In the genomic region with DNA sequence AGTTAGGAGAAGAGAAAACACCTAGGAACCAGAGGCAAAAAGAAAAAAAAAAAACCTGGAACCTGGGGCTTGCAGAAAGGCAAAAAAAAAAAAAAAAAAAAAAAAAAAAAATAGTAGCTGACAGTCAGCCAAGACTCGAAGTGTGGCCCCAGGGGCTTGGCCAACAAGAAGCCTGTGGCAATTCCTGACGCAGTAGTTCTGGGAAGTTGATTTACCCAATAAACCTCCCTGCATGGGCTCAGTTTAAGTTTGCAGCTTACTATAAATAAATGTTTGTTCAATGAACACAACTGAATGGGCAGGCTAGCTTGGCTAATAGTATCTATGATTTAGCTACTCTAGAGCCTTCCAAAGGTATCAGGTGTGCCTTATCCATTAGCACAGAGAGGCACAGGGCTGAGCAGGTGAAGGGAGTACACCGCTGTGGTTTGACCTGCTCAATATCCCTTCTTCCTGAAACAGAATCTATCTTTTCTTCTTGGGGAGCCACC, we compare ENCODE assay signal across 10 cellular contexts. TPM values are rescaled to one million over a fixed set of nuclear protein-coding genes. Genes with fewer than 3 reads are reported as not detected.
DNase-seq lines count a peak whose midpoint lies in the region; ATAC-seq and TF ChIP-seq lines count a peak whose summit lies in the region.
"Had no signal": no experiment of that assay in that cellular context is flagged by ENCODE, and none has a peak within 500 bp of the region (broad histone marks: within the 10 kb centered on the region; RNA-seq: fewer than 3 reads in every experiment).

No MANE protein-coding gene starts in this region.

- H3K9me3 ChIP-seq in SK-N-MC (ENCODE audit: low read depth, low read length): no peaks in the 10 kb centered on the region
- no peaks in the 10 kb centered on the region for H3K9me3 ChIP-seq in left ventricle myocardium inferior (replicated peaks)
- H3K9me3 ChIP-seq in stomach: no peaks in the 10 kb centered on the region

- intact Hi-C loops in left ventricle myocardium inferior (cut with micrococcal nuclease): no loop called here
- intact Hi-C loops in stomach (cut with DNase I; ENCODE audit: low total_unique reads): loop anchor here (10.0 kb wide), 2 partner anchors 59 to 199 kb away; a partner anchor contains a TSS

- TF ChIP-seq CTCF in left ventricle myocardium inferior (IDR thresholded peaks at IDR 0.05; ENCODE audit: borderline replicate concordance): no peak
- no peak for TF ChIP-seq CTCF in stomach (IDR thresholded peaks at IDR 0.05)

- no peaks in the 10 kb centered on the region for H3K36me3 Mint-ChIP-seq in activated CD8-positive, alpha-beta memory T cell treated with anti-CD3 and anti-CD28 coated beads, Interleukin-2, amount 10 ng/mL, durations not matched to agents 7 days and 5 days
- H3K36me3 Mint-ChIP-seq: CD8-positive, alpha-beta T cell had no signal

- H3K4me3 Mint-ChIP-seq in activated CD8-positive, alpha-beta memory T cell treated with anti-CD3 and anti-CD28 coated beads, Interleukin-2, amount 10 ng/mL, durations not matched to agents 7 days and 5 days: no peak overlapping the region
- H3K4me3 Mint-ChIP-seq: neural crest cell had no signal

- no peak for ATAC-seq in activated CD8-positive, alpha-beta memory T cell treated with anti-CD3 and anti-CD28 coated beads, Interleukin-2, amount 10 ng/mL, durations not matched to agents 7 days and 5 days
- ATAC-seq in GM18907 (IDR thresholded peaks at IDR 0.05; ENCODE audit: unreplicated experiment) (no peak), HG02678 (IDR thresholded peaks at IDR 0.05; ENCODE audit: unreplicated experiment) (no peak), HG02884 (IDR thresholded peaks at IDR 0.05; ENCODE audit: unreplicated experiment) (no peak)

- 24 to 44% (median 31%) methylated on average over 3 of the region's 3 CpGs for WGBS in stomach, 5 donors

- no peak overlapping the region for H3K4me3 ChIP-seq in SK-N-MC
- H3K4me3 ChIP-seq in left ventricle myocardium inferior: no peak overlapping the region
- no peak overlapping the region for H3K4me3 ChIP-seq in stomach

- TF ChIP-seq EP300 in stomach (IDR thresholded peaks at IDR 0.05): no peak

- peaks cover 11% of the 10 kb centered on the region for H3K27me3 Mint-ChIP-seq in activated CD8-positive, alpha-beta memory T cell treated with anti-CD3 and anti-CD28 coated beads, Interleukin-2, amount 10 ng/mL, durations not matched to agents 7 days and 5 days

- DNase-seq in activated CD8-positive, alpha-beta memory T cell treated with anti-CD3 and anti-CD28 coated beads, Interleukin-2, amount 10 ng/mL, durations not matched to agents 7 days and 5 days: peak; percentile 27
- no peak for DNase-seq in activated CD8-positive, alpha-beta memory T cell treated with anti-CD3 and anti-CD28 coated beads, Interleukin-2, amount 50 U/mL, for 4 hours
- DNase-seq in SK-N-MC (ENCODE audit: low read depth, low spot score): no peak
- no peak for DNase-seq in left ventricle myocardium inferior
- peak; percentile 55 for DNase-seq in stomach

- H3K27ac ChIP-seq in SK-N-MC: 0 out of 2 replicates have a peak overlapping the region, but pooled peaks have one; percentile 21
- peak overlapping the region; percentile 65 for H3K27ac ChIP-seq in left ventricle myocardium inferior (replicated peaks)
- H3K27ac ChIP-seq in stomach: peak overlapping the region; percentile 74 to 92 (median 84)

- CTCF ChIA-PET in activated CD8-positive, alpha-beta memory T cell treated with anti-CD3 and anti-CD28 coated beads, Interleukin-2, amount 10 ng/mL, durations not matched to agents 7 days and 5 days (lab: Charles Lee): interaction anchor here (0.7 to 17.4 kb wide), 15 partner anchors 8 to 492 kb away, joined by 3 to 353 read pairs (median 5); a partner anchor contains a TSS

- no peak overlapping the region for H3K9ac ChIP-seq in SK-N-MC (ENCODE audit: insufficient read length)

- H3K4me1 ChIP-seq in left ventricle myocardium inferior (peaks cover 27% of the 10 kb centered on the region), stomach (peaks cover 16 to 77% (median 31%) of the 10 kb centered on the region in 4 donors)

- H3K36me3 ChIP-seq in SK-N-MC (ENCODE audit: insufficient read depth, low read length): no peaks in the 10 kb centered on the region
- no peaks in the 10 kb centered on the region for H3K36me3 ChIP-seq in left ventricle myocardium inferior
- H3K36me3 ChIP-seq in stomach: no peaks in the 10 kb centered on the region

- no peaks in the 10 kb centered on the region for H3K27me3 ChIP-seq in left ventricle myocardium inferior (ENCODE audit: low read depth)
- no peaks in the 10 kb centered on the region for H3K27me3 ChIP-seq in stomach

- H3K4me1 Mint-ChIP-seq in activated CD8-positive, alpha-beta memory T cell treated with anti-CD3 and anti-CD28 coated beads, Interleukin-2, amount 10 ng/mL, durations not matched to agents 7 days and 5 days: peaks cover 32% of the 10 kb centered on the region
- H3K4me1 Mint-ChIP-seq: neural crest cell had no signal

- no peaks in the 10 kb centered on the region for H3K9me3 Mint-ChIP-seq in activated CD8-positive, alpha-beta memory T cell treated with anti-CD3 and anti-CD28 coated beads, Interleukin-2, amount 10 ng/mL, durations not matched to agents 7 days and 5 days (ENCODE audit: low read depth)
- H3K9me3 Mint-ChIP-seq: CD8-positive, alpha-beta T cell had no signal

- no peak for TF ChIP-seq POLR2A in stomach (IDR thresholded peaks at IDR 0.05)

- H3K27ac Mint-ChIP-seq in activated CD8-positive, alpha-beta memory T cell treated with anti-CD3 and anti-CD28 coated beads, Interleukin-2, amount 10 ng/mL, durations not matched to agents 7 days and 5 days: no peak overlapping the region

RNA-seq across cellular contexts. Expression of a gene that starts 21.3 kb away (rescaled TPM):
- total RNA-seq in activated CD8-positive, alpha-beta memory T cell treated with anti-CD3 and anti-CD28 coated beads, Interleukin-2, amount 10 ng/mL, durations not matched to agents 7 days and 5 days: 10 to 100 TPM; 65.3 to 67.1 TPM
- total RNA-seq in left ventricle myocardium inferior: 139 TPM
- total RNA-seq in stomach: 10 to 100 TPM; 11.3 to 30.4 (median 14.0) TPM
- 100 to 1,000 TPM in 1 of 3 donors, 10 to 100 TPM in 2; 51.0 to 211 (median 65.7) TPM for polyA plus RNA-seq in stomach

Comparison
In these comparisons a context has a peak if more than half of its experiments do, and no peak if none do; other contexts are left out.
1. DNase-seq: peak in activated CD8-positive, alpha-beta memory T cell treated with anti-CD3 and anti-CD28 coated beads, Interleukin-2, amount 10 ng/mL, durations not matched to agents 7 days and 5 days (single experiment) and stomach (single experiment); none in activated CD8-positive, alpha-beta memory T cell treated with anti-CD3 and anti-CD28 coated beads, Interleukin-2, amount 50 U/mL, for 4 hours (single experiment), SK-N-MC (single experiment) and left ventricle myocardium inferior (single experiment).
2. H3K27ac ChIP-seq: peak in every context shown above with its lines; median percentile 84 in stomach; 65 in left ventricle myocardium inferior; 21 in SK-N-MC.